1 cellular context compared by ENCODE assay signal in the genomic region with DNA sequence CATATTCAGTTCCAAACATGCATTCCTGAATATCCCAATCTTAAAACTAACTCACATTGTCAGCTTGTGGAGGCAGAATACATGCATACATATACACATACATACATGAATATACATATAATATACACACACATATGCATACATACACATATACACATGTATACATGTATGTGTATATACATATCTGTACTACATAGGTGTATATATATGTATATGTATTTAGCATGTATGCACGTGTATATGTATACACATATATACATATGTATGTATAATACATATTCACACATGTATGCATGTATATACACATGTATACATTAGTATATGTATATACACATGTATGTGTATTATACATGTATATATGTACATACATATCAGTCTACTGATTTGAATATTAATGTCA.
TF ChIP-seq lines count a peak whose summit lies in the region.

No MANE protein-coding gene starts in this region.

TF ChIP-seq in GM12878, 131 proteins besides CTCF, POLR2A, EP300 and RAD21:
- no peak for TF ChIP-seq SMAD5 (IDR thresholded peaks at IDR 0.05; ENCODE audit: low read depth)
- TF ChIP-seq CHD4 (IDR thresholded peaks at IDR 0.05), result no peak
- TF ChIP-seq SUPT20H (IDR thresholded peaks at IDR 0.05; ENCODE audit: borderline replicate concordance, control insufficient read depth, low read depth, low read length), result no peak
- TF ChIP-seq, protein P1, sequence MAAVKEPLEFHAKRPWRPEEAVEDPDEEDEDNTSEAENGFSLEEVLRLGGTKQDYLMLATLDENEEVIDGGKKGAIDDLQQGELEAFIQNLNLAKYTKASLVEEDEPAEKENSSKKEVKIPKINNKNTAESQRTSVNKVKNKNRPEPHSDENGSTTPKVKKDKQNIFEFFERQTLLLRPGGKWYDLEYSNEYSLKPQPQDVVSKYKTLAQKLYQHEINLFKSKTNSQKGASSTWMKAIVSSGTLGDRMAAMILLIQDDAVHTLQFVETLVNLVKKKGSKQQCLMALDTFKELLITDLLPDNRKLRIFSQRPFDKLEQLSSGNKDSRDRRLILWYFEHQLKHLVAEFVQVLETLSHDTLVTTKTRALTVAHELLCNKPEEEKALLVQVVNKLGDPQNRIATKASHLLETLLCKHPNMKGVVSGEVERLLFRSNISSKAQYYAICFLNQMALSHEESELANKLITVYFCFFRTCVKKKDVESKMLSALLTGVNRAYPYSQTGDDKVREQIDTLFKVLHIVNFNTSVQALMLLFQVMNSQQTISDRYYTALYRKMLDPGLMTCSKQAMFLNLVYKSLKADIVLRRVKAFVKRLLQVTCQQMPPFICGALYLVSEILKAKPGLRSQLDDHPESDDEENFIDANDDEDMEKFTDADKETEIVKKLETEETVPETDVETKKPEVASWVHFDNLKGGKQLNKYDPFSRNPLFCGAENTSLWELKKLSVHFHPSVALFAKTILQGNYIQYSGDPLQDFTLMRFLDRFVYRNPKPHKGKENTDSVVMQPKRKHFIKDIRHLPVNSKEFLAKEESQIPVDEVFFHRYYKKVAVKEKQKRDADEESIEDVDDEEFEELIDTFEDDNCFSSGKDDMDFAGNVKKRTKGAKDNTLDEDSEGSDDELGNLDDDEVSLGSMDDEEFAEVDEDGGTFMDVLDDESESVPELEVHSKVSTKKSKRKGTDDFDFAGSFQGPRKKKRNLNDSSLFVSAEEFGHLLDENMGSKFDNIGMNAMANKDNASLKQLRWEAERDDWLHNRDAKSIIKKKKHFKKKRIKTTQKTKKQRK (IDR thresholded peaks at IDR 0.05; ENCODE audit: low read depth, low read length), result no peak
- TF ChIP-seq, protein P2, sequence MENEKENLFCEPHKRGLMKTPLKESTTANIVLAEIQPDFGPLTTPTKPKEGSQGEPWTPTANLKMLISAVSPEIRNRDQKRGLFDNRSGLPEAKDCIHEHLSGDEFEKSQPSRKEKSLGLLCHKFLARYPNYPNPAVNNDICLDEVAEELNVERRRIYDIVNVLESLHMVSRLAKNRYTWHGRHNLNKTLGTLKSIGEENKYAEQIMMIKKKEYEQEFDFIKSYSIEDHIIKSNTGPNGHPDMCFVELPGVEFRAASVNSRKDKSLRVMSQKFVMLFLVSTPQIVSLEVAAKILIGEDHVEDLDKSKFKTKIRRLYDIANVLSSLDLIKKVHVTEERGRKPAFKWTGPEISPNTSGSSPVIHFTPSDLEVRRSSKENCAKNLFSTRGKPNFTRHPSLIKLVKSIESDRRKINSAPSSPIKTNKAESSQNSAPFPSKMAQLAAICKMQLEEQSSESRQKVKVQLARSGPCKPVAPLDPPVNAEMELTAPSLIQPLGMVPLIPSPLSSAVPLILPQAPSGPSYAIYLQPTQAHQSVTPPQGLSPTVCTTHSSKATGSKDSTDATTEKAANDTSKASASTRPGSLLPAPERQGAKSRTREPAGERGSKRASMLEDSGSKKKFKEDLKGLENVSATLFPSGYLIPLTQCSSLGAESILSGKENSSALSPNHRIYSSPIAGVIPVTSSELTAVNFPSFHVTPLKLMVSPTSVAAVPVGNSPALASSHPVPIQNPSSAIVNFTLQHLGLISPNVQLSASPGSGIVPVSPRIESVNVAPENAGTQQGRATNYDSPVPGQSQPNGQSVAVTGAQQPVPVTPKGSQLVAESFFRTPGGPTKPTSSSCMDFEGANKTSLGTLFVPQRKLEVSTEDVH (IDR thresholded peaks at IDR 0.05; ENCODE audit: low read depth, partially characterized antibody), result no peak
- no peak for TF ChIP-seq SMAD1 (IDR thresholded peaks at IDR 0.05; ENCODE audit: low read depth, partially characterized antibody)
- TF ChIP-seq TCF12 (IDR thresholded peaks at IDR 0.05; ENCODE audit: low read depth, low read length), result no peak
- TF ChIP-seq, protein P3, sequence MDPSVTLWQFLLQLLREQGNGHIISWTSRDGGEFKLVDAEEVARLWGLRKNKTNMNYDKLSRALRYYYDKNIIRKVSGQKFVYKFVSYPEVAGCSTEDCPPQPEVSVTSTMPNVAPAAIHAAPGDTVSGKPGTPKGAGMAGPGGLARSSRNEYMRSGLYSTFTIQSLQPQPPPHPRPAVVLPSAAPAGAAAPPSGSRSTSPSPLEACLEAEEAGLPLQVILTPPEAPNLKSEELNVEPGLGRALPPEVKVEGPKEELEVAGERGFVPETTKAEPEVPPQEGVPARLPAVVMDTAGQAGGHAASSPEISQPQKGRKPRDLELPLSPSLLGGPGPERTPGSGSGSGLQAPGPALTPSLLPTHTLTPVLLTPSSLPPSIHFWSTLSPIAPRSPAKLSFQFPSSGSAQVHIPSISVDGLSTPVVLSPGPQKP (IDR thresholded peaks at IDR 0.05; ENCODE audit: low read depth, low read length), result no peak
- no peak for TF ChIP-seq TARDBP (IDR thresholded peaks at IDR 0.05; ENCODE audit: borderline replicate concordance)
- no peak for TF ChIP-seq HDAC6 (IDR thresholded peaks at IDR 0.05; ENCODE audit: unreplicated experiment)
- no peak for TF ChIP-seq YY1 (IDR thresholded peaks at IDR 0.05; ENCODE audit: low read depth, low read length)
- TF ChIP-seq, protein P4, sequence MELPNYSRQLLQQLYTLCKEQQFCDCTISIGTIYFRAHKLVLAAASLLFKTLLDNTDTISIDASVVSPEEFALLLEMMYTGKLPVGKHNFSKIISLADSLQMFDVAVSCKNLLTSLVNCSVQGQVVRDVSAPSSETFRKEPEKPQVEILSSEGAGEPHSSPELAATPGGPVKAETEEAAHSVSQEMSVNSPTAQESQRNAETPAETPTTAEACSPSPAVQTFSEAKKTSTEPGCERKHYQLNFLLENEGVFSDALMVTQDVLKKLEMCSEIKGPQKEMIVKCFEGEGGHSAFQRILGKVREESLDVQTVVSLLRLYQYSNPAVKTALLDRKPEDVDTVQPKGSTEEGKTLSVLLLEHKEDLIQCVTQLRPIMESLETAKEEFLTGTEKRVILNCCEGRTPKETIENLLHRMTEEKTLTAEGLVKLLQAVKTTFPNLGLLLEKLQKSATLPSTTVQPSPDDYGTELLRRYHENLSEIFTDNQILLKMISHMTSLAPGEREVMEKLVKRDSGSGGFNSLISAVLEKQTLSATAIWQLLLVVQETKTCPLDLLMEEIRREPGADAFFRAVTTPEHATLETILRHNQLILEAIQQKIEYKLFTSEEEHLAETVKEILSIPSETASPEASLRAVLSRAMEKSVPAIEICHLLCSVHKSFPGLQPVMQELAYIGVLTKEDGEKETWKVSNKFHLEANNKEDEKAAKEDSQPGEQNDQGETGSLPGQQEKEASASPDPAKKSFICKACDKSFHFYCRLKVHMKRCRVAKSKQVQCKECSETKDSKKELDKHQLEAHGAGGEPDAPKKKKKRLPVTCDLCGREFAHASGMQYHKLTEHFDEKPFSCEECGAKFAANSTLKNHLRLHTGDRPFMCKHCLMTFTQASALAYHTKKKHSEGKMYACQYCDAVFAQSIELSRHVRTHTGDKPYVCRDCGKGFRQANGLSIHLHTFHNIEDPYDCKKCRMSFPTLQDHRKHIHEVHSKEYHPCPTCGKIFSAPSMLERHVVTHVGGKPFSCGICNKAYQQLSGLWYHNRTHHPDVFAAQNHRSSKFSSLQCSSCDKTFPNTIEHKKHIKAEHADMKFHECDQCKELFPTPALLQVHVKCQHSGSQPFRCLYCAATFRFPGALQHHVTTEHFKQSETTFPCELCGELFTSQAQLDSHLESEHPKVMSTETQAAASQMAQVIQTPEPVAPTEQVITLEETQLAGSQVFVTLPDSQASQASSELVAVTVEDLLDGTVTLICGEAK (IDR thresholded peaks at IDR 0.05; ENCODE audit: borderline replicate concordance), result no peak
- no peak for TF ChIP-seq FOXK2 (IDR thresholded peaks at IDR 0.05)
- no peak for TF ChIP-seq KAT2A (conservative IDR thresholded peaks at IDR 0.05; ENCODE audit: control insufficient read depth, low read depth, low read length)
- TF ChIP-seq ZBED1 (IDR thresholded peaks at IDR 0.05; ENCODE audit: borderline replicate concordance), result no peak
- no peak for TF ChIP-seq KLF5 (IDR thresholded peaks at IDR 0.05; ENCODE audit: partially characterized antibody)
- no peak for TF ChIP-seq MYC (IDR thresholded peaks at IDR 0.05; ENCODE audit: insufficient read depth, insufficient read length, insufficient replicate concordance, low read length, severe bottlenecking)
- TF ChIP-seq BMI1 (IDR thresholded peaks at IDR 0.05; ENCODE audit: borderline replicate concordance), result no peak
- no peak for TF ChIP-seq FOS (IDR thresholded peaks at IDR 0.05; ENCODE audit: borderline replicate concordance, extremely low read depth, insufficient read length)
- TF ChIP-seq, protein P5, sequence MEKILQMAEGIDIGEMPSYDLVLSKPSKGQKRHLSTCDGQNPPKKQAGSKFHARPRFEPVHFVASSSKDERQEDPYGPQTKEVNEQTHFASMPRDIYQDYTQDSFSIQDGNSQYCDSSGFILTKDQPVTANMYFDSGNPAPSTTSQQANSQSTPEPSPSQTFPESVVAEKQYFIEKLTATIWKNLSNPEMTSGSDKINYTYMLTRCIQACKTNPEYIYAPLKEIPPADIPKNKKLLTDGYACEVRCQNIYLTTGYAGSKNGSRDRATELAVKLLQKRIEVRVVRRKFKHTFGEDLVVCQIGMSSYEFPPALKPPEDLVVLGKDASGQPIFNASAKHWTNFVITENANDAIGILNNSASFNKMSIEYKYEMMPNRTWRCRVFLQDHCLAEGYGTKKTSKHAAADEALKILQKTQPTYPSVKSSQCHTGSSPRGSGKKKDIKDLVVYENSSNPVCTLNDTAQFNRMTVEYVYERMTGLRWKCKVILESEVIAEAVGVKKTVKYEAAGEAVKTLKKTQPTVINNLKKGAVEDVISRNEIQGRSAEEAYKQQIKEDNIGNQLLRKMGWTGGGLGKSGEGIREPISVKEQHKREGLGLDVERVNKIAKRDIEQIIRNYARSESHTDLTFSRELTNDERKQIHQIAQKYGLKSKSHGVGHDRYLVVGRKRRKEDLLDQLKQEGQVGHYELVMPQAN (conservative IDR thresholded peaks at IDR 0.05), result no peak
